29 cellular contexts compared by ENCODE assay signal in the genomic region with DNA sequence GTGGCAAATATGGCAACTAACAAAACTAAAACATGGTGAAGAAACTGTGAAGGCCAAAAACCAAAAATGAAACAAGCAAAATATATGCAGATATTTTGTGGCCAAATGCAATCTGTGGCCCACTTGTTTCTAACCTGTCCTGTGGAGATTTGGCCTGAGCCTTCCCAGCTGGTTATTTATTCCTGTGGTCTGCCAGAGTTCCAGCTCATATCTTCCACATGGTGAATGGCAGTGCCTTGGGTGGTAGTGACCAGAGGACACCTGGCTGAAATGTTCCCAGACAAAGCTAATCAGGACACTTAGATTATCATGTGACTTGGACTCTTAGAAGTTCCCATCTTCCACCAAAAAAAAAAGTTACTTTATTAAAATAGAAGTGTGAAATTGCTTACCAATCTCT.
"Had no signal": no experiment of that assay in that cellular context is flagged by ENCODE, and none has a peak within 500 bp of the region (broad histone marks: within the 10 kb centered on the region; RNA-seq: fewer than 3 reads in every experiment).

No MANE protein-coding gene starts in this region.

- ATAC-seq: activated CD8-positive, alpha-beta T cell treated with anti-CD3 and anti-CD28 coated beads for 36 hours; activated T-cell treated with anti-CD3 and anti-CD28 coated beads, Interleukin-2, amount 50 U/mL, for 4 hours; activated T-helper 17 cell treated with anti-CD3 and anti-CD28 coated beads, Interleukin-2, amount 50 U/mL, for 72 hours; esophagus mucosa; foreskin keratinocyte; gastrocnemius medialis; heart left ventricle; T-helper 17 cell; WTC11 had no signal

- H3K27ac Mint-ChIP-seq: activated CD8-positive, alpha-beta T cell treated with anti-CD3 and anti-CD28 coated beads for 36 hours; activated naive CD8-positive, alpha-beta T cell; activated T-helper 17 cell treated with anti-CD3 and anti-CD28 coated beads, Interleukin-2, amount 50 U/mL, for 72 hours; dendritic cell treated with granulocyte-macrophage colony-stimulating factor and Interleukin-4, amounts not matched to agents 40 ng/mL and 50 ng/mL, for 4 days; endodermal cell; T-helper 17 cell; WTC11 had no signal

- H3K4me3 Mint-ChIP-seq: activated CD8-positive, alpha-beta T cell treated with anti-CD3 and anti-CD28 coated beads for 36 hours; activated naive CD8-positive, alpha-beta T cell; activated T-cell treated with anti-CD3 and anti-CD28 coated beads, Interleukin-2, amount 50 U/mL, for 4 hours; activated T-helper 17 cell treated with anti-CD3 and anti-CD28 coated beads, Interleukin-2, amount 50 U/mL, for 72 hours; dendritic cell treated with granulocyte-macrophage colony-stimulating factor and Interleukin-4, amounts not matched to agents 40 ng/mL and 50 ng/mL, for 4 days; endodermal cell; T-helper 17 cell; WTC11 had no signal

- H3K4me3 ChIP-seq: coronary artery, dorsolateral prefrontal cortex, gastrocnemius medialis, heart left ventricle had no signal

- H3K9me3 Mint-ChIP-seq: activated T-helper 17 cell treated with anti-CD3 and anti-CD28 coated beads, Interleukin-2, amount 50 U/mL, for 72 hours had no signal

- H3K27me3 ChIP-seq: foreskin keratinocyte, gastrocnemius medialis had no signal

- H3K36me3 ChIP-seq: gastrocnemius medialis, heart left ventricle had no signal

- H3K4me1 ChIP-seq: foreskin keratinocyte, gastrocnemius medialis, heart left ventricle had no signal

- H3K36me3 Mint-ChIP-seq: WTC11 had no signal

- DNase-seq: activated CD4-positive, alpha-beta T cell treated with anti-CD3 and anti-CD28 coated beads for 48 hours; activated CD4-positive, alpha-beta T cell treated with anti-CD3 and anti-CD28 coated beads, Interleukin-2, amount 50 U/mL, for 1 hour; activated CD4-positive, alpha-beta T cell treated with anti-CD3 and anti-CD28 coated beads, Interleukin-2, amount 50 U/mL, for 48 hours; activated CD8-positive, alpha-beta memory T cell treated with anti-CD3 and anti-CD28 coated beads for 24 hours; activated CD8-positive, alpha-beta T cell treated with anti-CD3 and anti-CD28 coated beads for 36 hours; activated effector memory CD4-positive, alpha-beta T cell treated with Interleukin-2 at 50 U/mL for 16 hours; activated gamma-delta T cell treated with Interleukin-2 at 50 U/mL for 16 hours; activated naive CD4-positive, alpha-beta T cell treated with anti-CD3 and anti-CD28 coated beads, Interleukin-2, amount 50 U/mL, for 16 hours; activated naive CD4-positive, alpha-beta T cell treated with Interleukin-2 at 50 U/mL for 16 hours; activated T-cell treated with anti-CD3 and anti-CD28 coated beads, Interleukin-2, amount 50 U/mL, for 4 hours; amniotic stem cell; anterior cingulate cortex; cerebellar nuclear complex; dorsolateral prefrontal cortex; effector memory CD4-positive, alpha-beta T cell; endodermal cell; foreskin keratinocyte; gastrocnemius medialis; glutamatergic neuron; heart left ventricle; T-helper 1 cell; T-helper 17 cell had no signal

- H3K4me1 Mint-ChIP-seq: activated T-helper 17 cell treated with anti-CD3 and anti-CD28 coated beads, Interleukin-2, amount 50 U/mL, for 72 hours; T-helper 17 cell; WTC11 had no signal

- H3K27ac ChIP-seq: coronary artery, dorsolateral prefrontal cortex, foreskin keratinocyte, gastrocnemius medialis, heart left ventricle, VCaP had no signal
